Comparison of ENCODE assay signal across 19 cellular contexts in the genomic region with DNA sequence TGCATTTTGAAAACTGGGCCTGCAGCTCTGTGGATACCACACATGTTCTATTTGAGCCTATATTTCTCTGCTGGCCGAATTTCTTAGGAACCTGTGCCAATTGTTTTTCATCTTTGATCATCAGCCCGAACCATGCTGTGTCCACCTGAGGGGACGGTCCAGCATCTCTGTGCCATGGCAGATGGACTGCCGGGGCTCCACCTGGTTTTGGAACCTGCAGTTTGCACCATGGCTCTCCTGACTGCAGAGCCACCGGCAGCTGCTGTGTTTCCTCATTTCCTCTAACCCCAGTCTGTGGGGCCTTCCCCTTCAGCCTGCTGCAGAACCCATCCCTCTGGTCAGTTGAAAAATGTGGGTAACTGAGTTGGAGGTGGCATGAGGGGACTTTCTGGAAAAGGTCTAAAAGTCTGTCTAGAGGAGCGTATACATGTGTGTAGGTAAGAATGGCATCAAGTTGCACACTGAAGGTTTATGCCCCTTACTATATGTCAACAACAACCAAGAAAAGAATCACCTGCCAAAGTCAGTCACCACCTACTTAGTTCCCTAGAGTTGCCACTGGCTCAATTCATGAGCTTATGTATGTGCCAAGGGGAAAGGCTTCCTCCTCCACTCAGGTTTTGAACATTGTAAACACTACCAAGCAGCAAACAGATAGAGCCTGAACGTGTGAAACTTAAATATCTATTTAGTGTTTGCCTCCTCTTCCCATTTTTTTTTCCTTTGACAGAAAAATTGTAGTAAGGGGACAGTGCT.
A peak's percentile ranks its signal among the peaks of the same experiment; 100 is the strongest.
DNase-seq lines count a peak whose midpoint lies in the region; ATAC-seq lines count a peak whose summit lies in the region.
"Had no signal": no experiment of that assay in that cellular context is flagged by ENCODE, and none has a peak within 500 bp of the region (broad histone marks: within the 10 kb centered on the region; RNA-seq: fewer than 3 reads in every experiment).

No MANE protein-coding gene starts in this region.

- no peak for ATAC-seq in GM19351 (IDR thresholded peaks at IDR 0.05; ENCODE audit: unreplicated experiment)
- ATAC-seq: HCT116, T-cell had no signal

- DNase-seq in NOMO-1 treated with dmso at 0.1 percent for 144 hours (lab: John Stamatoyannopoulos, UW; ENCODE audit: unreplicated experiment) = peak; percentile 0
- no peak for DNase-seq in NOMO-1 treated with DMSO at 0.1 percent for 48 hours (lab: John Stamatoyannopoulos, UW; ENCODE audit: unreplicated experiment)
- DNase-seq in Kasumi-1 (lab: John Stamatoyannopoulos, UW) = peak; percentile 12 to 14
- peak; percentile 96 for DNase-seq in cerebellar cortex (ENCODE audit: low spot score)
- no peak for DNase-seq in GM19238 (ENCODE audit: insufficient read length, low spot score)
- DNase-seq in GM19240 (ENCODE audit: insufficient read length, low spot score) = no peak
- DNase-seq: AML-193, DMS79, GOT3, KG1, NCI-H1105, NCI-H2029 treated with DMSO at 0.1 percent for 48 hours, NCI-H226, NCI-H748 treated with DMSO at 0.1 percent for 48 hours, PC-9, RPMI8226, T-cell had no signal

Comparison
In these comparisons a context has a peak if more than half of its experiments do, and no peak if none do; other contexts are left out.
1. DNase-seq: peak in NOMO-1 treated with dmso at 0.1 percent for 144 hours (single experiment), Kasumi-1 (2 of 2) and cerebellar cortex (single experiment); none in NOMO-1 treated with DMSO at 0.1 percent for 48 hours (single experiment), GM19238 (single experiment) and GM19240 (single experiment).